In the genomic region with DNA sequence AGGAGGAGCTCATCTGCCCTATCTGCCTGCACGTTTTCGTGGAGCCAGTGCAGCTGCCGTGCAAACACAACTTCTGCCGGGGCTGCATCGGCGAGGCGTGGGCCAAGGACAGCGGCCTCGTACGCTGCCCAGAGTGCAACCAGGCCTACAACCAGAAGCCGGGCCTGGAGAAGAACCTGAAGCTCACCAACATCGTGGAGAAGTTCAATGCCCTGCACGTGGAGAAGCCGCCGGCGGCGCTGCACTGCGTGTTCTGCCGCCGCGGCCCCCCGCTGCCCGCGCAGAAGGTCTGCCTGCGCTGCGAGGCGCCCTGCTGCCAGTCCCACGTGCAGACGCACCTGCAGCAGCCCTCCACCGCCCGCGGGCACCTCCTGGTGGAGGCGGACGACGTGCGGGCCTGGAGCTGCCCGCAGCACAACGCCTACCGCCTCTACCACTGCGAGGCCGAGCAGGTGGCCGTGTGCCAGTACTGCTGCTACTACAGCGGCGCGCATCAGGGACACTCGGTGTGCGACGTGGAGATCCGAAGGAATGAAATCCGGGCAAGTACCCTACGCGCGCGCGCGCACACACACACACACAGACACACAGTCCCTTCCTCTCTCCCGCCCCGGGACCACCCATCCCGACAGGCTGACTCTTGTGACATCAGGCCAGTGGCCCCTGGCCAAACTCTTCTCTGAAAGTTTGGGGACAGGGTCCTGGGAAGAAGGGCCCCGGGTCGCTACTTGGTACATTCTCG, we compare ENCODE assay signal across 8 cellular contexts. TPM values are rescaled to one million over a fixed set of nuclear protein-coding genes. Genes with fewer than 3 reads are reported as not detected.
A peak's percentile ranks its signal among the peaks of the same experiment; 100 is the strongest.
DNase-seq lines count a peak whose midpoint lies in the region; ATAC-seq and TF ChIP-seq lines count a peak whose summit lies in the region.

No MANE protein-coding gene starts in this region.

- peak overlapping the region; percentile 98 for H3K27ac Mint-ChIP-seq in activated T-helper 2 cell treated with anti-CD3 and anti-CD28 coated beads, Interferon-gamma antibody, Interleukin-2, Interleukin-4, amounts not matched to agents 10 μg/mL and 5 μg/mL and 100 μg/mL, durations not matched to agents 14 hours and 24 hours and 36 hours
- H3K27ac Mint-ChIP-seq in natural killer cell treated with Interleukin-12 subunit alpha and Interleukin-12 subunit beta and Interleukin-15 and Interleukin-18, amount 100 ng/mL, for 72 hours: peak overlapping the region; percentile 93 to 98
- peak overlapping the region; percentile 95 to 99 for H3K27ac Mint-ChIP-seq in stimulated activated naive CD8-positive, alpha-beta T cell treated with anti-CD3 and anti-CD28 coated beads, Interleukin-15, amount 100 ng/mL, for 72 hours

- H2AFZ ChIP-seq in PC-9: no peak overlapping the region

- H4K20me1 ChIP-seq in PC-9 (ENCODE audit: insufficient read depth): peaks cover 16% of the 10 kb centered on the region

- H3K27me3 Mint-ChIP-seq in activated T-helper 2 cell treated with anti-CD3 and anti-CD28 coated beads, Interferon-gamma antibody, Interleukin-2, Interleukin-4, amounts not matched to agents 10 μg/mL and 5 μg/mL and 100 μg/mL, durations not matched to agents 14 hours and 24 hours and 36 hours (ENCODE audit: low read depth): no peaks in the 10 kb centered on the region
- H3K27me3 Mint-ChIP-seq in natural killer cell treated with Interleukin-12 subunit alpha and Interleukin-12 subunit beta and Interleukin-15 and Interleukin-18, amount 100 ng/mL, for 72 hours: no peaks in the 10 kb centered on the region
- H3K27me3 Mint-ChIP-seq in stimulated activated naive CD8-positive, alpha-beta T cell treated with anti-CD3 and anti-CD28 coated beads, Interleukin-15, amount 100 ng/mL, for 72 hours: no peaks in the 10 kb centered on the region

- H3K9me2 ChIP-seq in PC-9 (ENCODE audit: insufficient read depth): no peaks in the 10 kb centered on the region

- peak overlapping the region; percentile 83 for H3K27ac ChIP-seq in PC-9

- H3K36me3 ChIP-seq in PC-9 (ENCODE audit: low read depth): no peaks in the 10 kb centered on the region

- peaks cover 14% of the 10 kb centered on the region; the same call in 1 of the 2 replicates for H3K4me1 ChIP-seq in PC-9 (replicated peaks; ENCODE audit: insufficient read depth)

- ATAC-seq in natural killer cell treated with Interleukin-12 subunit alpha and Interleukin-12 subunit beta and Interleukin-15 and Interleukin-18, amount 100 ng/mL, for 72 hours: peak in 1 of 2 donors; percentile 19
- peak; percentile 35 for ATAC-seq in stimulated activated naive CD8-positive, alpha-beta T cell treated with anti-CD3 and anti-CD28 coated beads, Interleukin-15, amount 100 ng/mL, for 72 hours

- no peaks in the 10 kb centered on the region for H3K9me3 Mint-ChIP-seq in activated T-helper 2 cell treated with anti-CD3 and anti-CD28 coated beads, Interferon-gamma antibody, Interleukin-2, Interleukin-4, amounts not matched to agents 10 μg/mL and 5 μg/mL and 100 μg/mL, durations not matched to agents 14 hours and 24 hours and 36 hours
- no peaks in the 10 kb centered on the region for H3K9me3 Mint-ChIP-seq in natural killer cell treated with Interleukin-12 subunit alpha and Interleukin-12 subunit beta and Interleukin-15 and Interleukin-18, amount 100 ng/mL, for 72 hours
- H3K9me3 Mint-ChIP-seq in stimulated activated naive CD8-positive, alpha-beta T cell treated with anti-CD3 and anti-CD28 coated beads, Interleukin-15, amount 100 ng/mL, for 72 hours: no peaks in the 10 kb centered on the region

- intact Hi-C loops in PC-9 (cut with micrococcal nuclease; ENCODE audit: unreplicated experiment): loop anchor here (5.0 to 10.0 kb wide), 2 partner anchors 67 to 250 kb away; partner anchors contain the start of genes ARL3, NFKB2 and SFXN2
- intact Hi-C loops in activated T-helper 2 cell treated with anti-CD3 and anti-CD28 coated beads, Interferon-gamma antibody, Interleukin-2, Interleukin-4, amounts not matched to agents 10 μg/mL and 5 μg/mL and 100 μg/mL, durations not matched to agents 14 hours and 24 hours and 36 hours (cut with micrococcal nuclease): loop anchor here (1.0 to 10.0 kb wide), 4 partner anchors 69 to 830 kb away; partner anchors contain the start of genes ARL3, CNNM2, OGA and PPRC1

- no peaks in the 10 kb centered on the region for H3K27me3 ChIP-seq in PC-9 (ENCODE audit: insufficient read depth, low read depth)

- peaks cover 56% of the 10 kb centered on the region for H3K79me2 ChIP-seq in PC-9 (ENCODE audit: low read depth)

- peak; percentile 63 for DNase-seq in DMS 273 treated with DMSO at 0.1 percent for 48 hours (lab: John Stamatoyannopoulos, UW)
- DNase-seq in HuH-7.5 (ENCODE audit: low spot score): peak; percentile 84
- DNase-seq in PC-9: peak; percentile 54 to 74
- peak; percentile 71 for DNase-seq in activated T-helper 2 cell treated with anti-CD3 and anti-CD28 coated beads, Interferon-gamma antibody, Interleukin-2, Interleukin-4, amounts not matched to agents 10 μg/mL and 5 μg/mL and 100 μg/mL, durations not matched to agents 14 hours and 24 hours and 36 hours (ENCODE audit: low spot score)
- DNase-seq in fibroblast of mammary gland (ENCODE audit: low read depth): peak; percentile 62
- DNase-seq in natural killer cell treated with Interleukin-12 subunit alpha and Interleukin-12 subunit beta and Interleukin-15 and Interleukin-18, amount 100 ng/mL, for 72 hours (ENCODE audit: low spot score): peak; percentile 72
- peak; percentile 87 to 90 for DNase-seq in stimulated activated naive CD8-positive, alpha-beta T cell treated with anti-CD3 and anti-CD28 coated beads, Interleukin-15, amount 100 ng/mL, for 72 hours
- DNase-seq in AG08395 (ENCODE audit: low spot score): no peak

- peaks cover 26% of the 10 kb centered on the region for H3F3A ChIP-seq in PC-9 (ENCODE audit: insufficient read depth, low read depth)

- H3K9me3 ChIP-seq in PC-9 (ENCODE audit: insufficient read depth, low read depth): no peaks in the 10 kb centered on the region

- BruUV-seq in PC-9 (replicated peaks; lab: Mats Ljungman, UMichigan): no TSS peak

- CTCF ChIA-PET in PC-9 (lab: Charles Lee): interaction anchor here (1.0 kb wide), 1 partner anchor 49 kb away, joined by 4 read pairs; no protein-coding TSS in a partner anchor

- POLR2A ChIA-PET in PC-9 (lab: Charles Lee; ENCODE audit: unreplicated experiment): interaction anchor here (0.9 kb wide), 1 partner anchor 11 kb away, joined by 10 read pairs; no protein-coding TSS in a partner anchor

- TF ChIP-seq CTCF in PC-9 (conservative IDR thresholded peaks at IDR 0.05) (no peak; the same call in 1 of the 2 replicates), fibroblast of mammary gland (conservative IDR thresholded peaks at IDR 0.05; ENCODE audit: control insufficient read depth, insufficient read depth, low read depth, low read length) (no peak)

- H3K4me3 Mint-ChIP-seq in activated T-helper 2 cell treated with anti-CD3 and anti-CD28 coated beads, Interferon-gamma antibody, Interleukin-2, Interleukin-4, amounts not matched to agents 10 μg/mL and 5 μg/mL and 100 μg/mL, durations not matched to agents 14 hours and 24 hours and 36 hours (ENCODE audit: low read depth): peak overlapping the region; percentile 96
- H3K4me3 Mint-ChIP-seq in natural killer cell treated with Interleukin-12 subunit alpha and Interleukin-12 subunit beta and Interleukin-15 and Interleukin-18, amount 100 ng/mL, for 72 hours: peak overlapping the region; percentile 87
- peak overlapping the region; percentile 86 to 96 for H3K4me3 Mint-ChIP-seq in stimulated activated naive CD8-positive, alpha-beta T cell treated with anti-CD3 and anti-CD28 coated beads, Interleukin-15, amount 100 ng/mL, for 72 hours

- H3K4me1 Mint-ChIP-seq in activated T-helper 2 cell treated with anti-CD3 and anti-CD28 coated beads, Interferon-gamma antibody, Interleukin-2, Interleukin-4, amounts not matched to agents 10 μg/mL and 5 μg/mL and 100 μg/mL, durations not matched to agents 14 hours and 24 hours and 36 hours (ENCODE audit: low read depth): peaks cover 41% of the 10 kb centered on the region
- peaks cover 42 to 47% of the 10 kb centered on the region in 2 donors for H3K4me1 Mint-ChIP-seq in natural killer cell treated with Interleukin-12 subunit alpha and Interleukin-12 subunit beta and Interleukin-15 and Interleukin-18, amount 100 ng/mL, for 72 hours (ENCODE audit: low read depth in 2 of 2)
- H3K4me1 Mint-ChIP-seq in stimulated activated naive CD8-positive, alpha-beta T cell treated with anti-CD3 and anti-CD28 coated beads, Interleukin-15, amount 100 ng/mL, for 72 hours: peaks cover 50% of the 10 kb centered on the region

- H3K4me3 ChIP-seq in PC-9 (peak overlapping the region; percentile 70), fibroblast of mammary gland (ENCODE audit: control insufficient read depth, low read depth, low read length) (peak overlapping the region; percentile 91)

- peak overlapping the region; percentile 85 for H3K4me2 ChIP-seq in PC-9

- H3K36me3 Mint-ChIP-seq in activated T-helper 2 cell treated with anti-CD3 and anti-CD28 coated beads, Interferon-gamma antibody, Interleukin-2, Interleukin-4, amounts not matched to agents 10 μg/mL and 5 μg/mL and 100 μg/mL, durations not matched to agents 14 hours and 24 hours and 36 hours (ENCODE audit: low read depth): peaks cover 41% of the 10 kb centered on the region
- H3K36me3 Mint-ChIP-seq in natural killer cell treated with Interleukin-12 subunit alpha and Interleukin-12 subunit beta and Interleukin-15 and Interleukin-18, amount 100 ng/mL, for 72 hours: no peaks in the 10 kb centered on the region

RNA-seq across cellular contexts. Expression of gene TRIM8, which starts 0.5 kb away (rescaled TPM):
- 59.8 and 73.0 TPM in 2 replicates for total RNA-seq in PC-9 (2021)
- total RNA-seq in activated T-helper 2 cell treated with anti-CD3 and anti-CD28 coated beads, Interferon-gamma antibody, Interleukin-2, Interleukin-4, amounts not matched to agents 10 μg/mL and 5 μg/mL and 100 μg/mL, durations not matched to agents 14 hours and 24 hours and 36 hours: 76.7 and 82.9 TPM in 2 replicates
- 10 to 100 TPM; 50.2 to 78.5 TPM for total RNA-seq in natural killer cell treated with Interleukin-12 subunit alpha and Interleukin-12 subunit beta and Interleukin-15 and Interleukin-18, amount 100 ng/mL, for 72 hours
